ENCODE assay signal across 7 cellular contexts in the genomic region with DNA sequence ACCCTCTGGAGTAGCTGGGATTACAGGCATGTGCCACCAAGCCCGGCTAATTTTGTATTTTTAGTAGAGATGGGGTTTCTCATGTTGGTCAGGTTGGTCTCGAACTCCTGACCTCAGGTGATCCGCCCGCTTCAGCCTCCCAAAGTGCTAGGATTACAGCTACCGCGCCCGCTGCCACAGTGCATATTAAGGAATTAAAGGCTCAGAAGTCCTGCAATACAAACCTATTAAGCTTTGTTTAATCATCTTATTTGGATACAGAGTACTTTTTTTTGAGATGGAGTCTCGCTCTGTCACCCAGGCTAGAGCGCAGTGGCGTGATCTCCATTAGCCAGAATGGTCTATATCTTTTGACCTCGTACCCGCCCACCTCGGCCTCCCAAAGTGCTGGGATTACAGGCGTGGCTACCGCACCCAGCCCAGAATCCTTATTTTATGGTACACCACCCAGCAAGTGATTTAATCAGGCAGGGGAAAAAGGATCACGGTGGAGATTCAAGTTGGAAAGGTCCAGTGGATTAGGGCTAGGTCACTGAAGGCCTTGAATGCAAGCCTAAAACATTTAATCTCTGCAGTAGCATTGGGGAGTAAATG. TPM values are rescaled to one million over a fixed set of nuclear protein-coding genes. Genes with fewer than 3 reads are reported as not detected.
DNase-seq lines count a peak whose midpoint lies in the region; ATAC-seq and TF ChIP-seq lines count a peak whose summit lies in the region.
"Not testable (repeated sequence)": the region's sequence is repeated elsewhere in the genome, so short reads cannot be mapped to it uniquely, and the experiment has no call there.

No MANE protein-coding gene starts in this region.

- POLR2A ChIA-PET in HEK293 (lab: Yijun Ruan, JAX), result not testable (repeated sequence)
- POLR2A ChIA-PET in PC-9 (lab: Charles Lee; ENCODE audit: unreplicated experiment), result interaction anchor here (0.7 kb wide), 1 partner anchor 9 kb away, joined by 3 read pairs; no protein-coding TSS in a partner anchor

- peaks cover 19% of the 10 kb centered on the region for H3F3A ChIP-seq in PC-9 (ENCODE audit: insufficient read depth, low read depth)

- H3K36me3 ChIP-seq in HEK293 (ENCODE audit: control insufficient read depth in 2 of 2, insufficient read depth in 1 of 2, low read length in 2 of 2); hepatocyte (replicated peaks; ENCODE audit: insufficient read depth, low read depth): not testable (repeated sequence)
- peaks cover 15% of the 10 kb centered on the region; the same call in 1 of the 2 replicates for H3K36me3 ChIP-seq in PC-9 (ENCODE audit: low read depth)
- peaks cover 0 to 23% (median 3%) of the 10 kb centered on the region in 4 donors for H3K36me3 ChIP-seq in stomach

- H3K79me2 ChIP-seq in PC-9 (ENCODE audit: low read depth), result peaks cover 57% of the 10 kb centered on the region
- peaks cover 27% of the 10 kb centered on the region for H3K79me2 ChIP-seq in hepatocyte

- not testable (repeated sequence) for H3K4me1 ChIP-seq in HEK293 (ENCODE audit: control insufficient read depth, insufficient read depth, low read length)
- peaks cover 49% of the 10 kb centered on the region for H3K4me1 ChIP-seq in PC-9 (replicated peaks; ENCODE audit: insufficient read depth)
- peaks cover 38% of the 10 kb centered on the region for H3K4me1 ChIP-seq in hepatocyte (ENCODE audit: insufficient read depth)
- peaks cover 8 to 60% (median 42%) of the 10 kb centered on the region in 4 donors for H3K4me1 ChIP-seq in stomach

- H3K4me3 Mint-ChIP-seq in Calu3 (ENCODE audit: low read depth, unreplicated experiment); activated T-cell treated with anti-CD3 and anti-CD28 coated beads, Interleukin-2, amount 50 U/mL, for 72 hours; nephron progenitor cell: not testable (repeated sequence)

- intact Hi-C loops in Calu3 (cut with micrococcal nuclease; ENCODE audit: unreplicated experiment); PC-9 (cut with micrococcal nuclease; ENCODE audit: unreplicated experiment); stomach (cut with DNase I; ENCODE audit: low total_unique reads): not testable (repeated sequence)

- not testable (repeated sequence) for H3K9me3 ChIP-seq in HEK293 (ENCODE audit: control insufficient read depth, insufficient read depth, low read depth, low read length); PC-9 (ENCODE audit: insufficient read depth, low read depth); hepatocyte (ENCODE audit: low read depth); stomach

- H3K27me3 Mint-ChIP-seq in Calu3 (ENCODE audit: unreplicated experiment); activated T-cell treated with anti-CD3 and anti-CD28 coated beads, Interleukin-2, amount 50 U/mL, for 72 hours (ENCODE audit: low read depth); nephron progenitor cell (ENCODE audit: low read depth, poor library complexity): not testable (repeated sequence)

- H3K9me2 ChIP-seq in PC-9 (ENCODE audit: insufficient read depth); hepatocyte (replicated peaks; ENCODE audit: insufficient read depth): not testable (repeated sequence)

- H3K4me2 ChIP-seq in PC-9, result 0 out of 2 replicates have a peak overlapping the region, but pooled peaks have one; percentile 55
- not testable (repeated sequence) for H3K4me2 ChIP-seq in hepatocyte

- not testable (repeated sequence) for TF ChIP-seq EP300 in stomach (IDR thresholded peaks at IDR 0.05)

- not testable (repeated sequence) for H3K9me3 Mint-ChIP-seq in Calu3 (ENCODE audit: low read depth, unreplicated experiment); activated T-cell treated with anti-CD3 and anti-CD28 coated beads, Interleukin-2, amount 50 U/mL, for 72 hours; nephron progenitor cell

- H3K4me3 ChIP-seq in HEK293 (ENCODE audit: low read depth, low read length); PC-9; hepatocyte; stomach: not testable (repeated sequence)

- not testable (repeated sequence) for ATAC-seq in activated T-cell treated with anti-CD3 and anti-CD28 coated beads, Interleukin-2, amount 50 U/mL, for 72 hours (replicated peaks in 1 of 2)

- peaks cover 51% of the 10 kb centered on the region for H3K36me3 Mint-ChIP-seq in Calu3 (ENCODE audit: insufficient read depth, unreplicated experiment)
- H3K36me3 Mint-ChIP-seq in activated T-cell treated with anti-CD3 and anti-CD28 coated beads, Interleukin-2, amount 50 U/mL, for 72 hours (ENCODE audit: insufficient read depth in 2 of 2), result not testable (repeated sequence)
- peaks cover 48% of the 10 kb centered on the region for H3K36me3 Mint-ChIP-seq in nephron progenitor cell (ENCODE audit: low read depth)

- not testable (repeated sequence) for H4K20me1 ChIP-seq in PC-9 (ENCODE audit: insufficient read depth); hepatocyte (ENCODE audit: insufficient read depth, poor library complexity, severe bottlenecking)

- CTCF ChIA-PET in Calu3 (lab: Charles Lee), result interaction anchor here (0.6 kb wide), 1 partner anchor 20 kb away, joined by 3 read pairs; no protein-coding TSS in a partner anchor
- CTCF ChIA-PET in HEK293 (lab: Yijun Ruan, JAX), result interaction anchor here (0.5 to 0.6 kb wide), 3 partner anchors 21 to 195 kb away, joined by 3 to 6 read pairs (median 3); no protein-coding TSS in a partner anchor
- CTCF ChIA-PET in PC-9 (lab: Charles Lee), result not testable (repeated sequence)

- BruUV-seq in Calu3 (replicated peaks; lab: Mats Ljungman, UMichigan); PC-9 (replicated peaks; lab: Mats Ljungman, UMichigan): not testable (repeated sequence)

- not testable (repeated sequence) for TF ChIP-seq POLR2A in stomach (IDR thresholded peaks at IDR 0.05)

- 93% methylated on average over 16 of the region's 16 CpGs for WGBS in hepatocyte (ENCODE audit: low lambda C conversion rate, missing lambda C conversion rate)
- WGBS in stomach, 5 donors, result 83 to 91% (median 87%) methylated on average over 16 of the region's 16 CpGs

- H3K27ac Mint-ChIP-seq in Calu3 (ENCODE audit: unreplicated experiment) (peak overlapping the region; percentile 66), nephron progenitor cell (peak overlapping the region; percentile 21)
- H3K27ac Mint-ChIP-seq in activated T-cell treated with anti-CD3 and anti-CD28 coated beads, Interleukin-2, amount 50 U/mL, for 72 hours, result peak overlapping the region; percentile 21

- TF ChIP-seq CTCF in Calu3 (IDR thresholded peaks at IDR 0.05; ENCODE audit: unreplicated experiment); HEK293 (tag by site-specific recombination; IDR thresholded peaks at IDR 0.05); PC-9 (conservative IDR thresholded peaks at IDR 0.05); hepatocyte (IDR thresholded peaks at IDR 0.05; ENCODE audit: poor library complexity); nephron progenitor cell (IDR thresholded peaks at IDR 0.05); stomach (IDR thresholded peaks at IDR 0.05): not testable (repeated sequence)

- not testable (repeated sequence) for H3K27me3 ChIP-seq in PC-9 (ENCODE audit: insufficient read depth, low read depth); hepatocyte; stomach

- H3K27ac ChIP-seq in HEK293 (ENCODE audit: extremely low read depth, low read depth, low read length); PC-9: not testable (repeated sequence)
- H3K27ac ChIP-seq in hepatocyte, result peak overlapping the region; percentile 53
- H3K27ac ChIP-seq in stomach, result peak overlapping the region; percentile 52 to 71 (median 59)

- H2AFZ ChIP-seq in PC-9, hepatocyte: not testable (repeated sequence)

- H3K4me1 Mint-ChIP-seq in Calu3 (ENCODE audit: low read depth, unreplicated experiment), result peaks cover 59% of the 10 kb centered on the region
- peaks cover 17% of the 10 kb centered on the region for H3K4me1 Mint-ChIP-seq in activated T-cell treated with anti-CD3 and anti-CD28 coated beads, Interleukin-2, amount 50 U/mL, for 72 hours (ENCODE audit: low read depth)
- peaks cover 25% of the 10 kb centered on the region for H3K4me1 Mint-ChIP-seq in nephron progenitor cell

- DNase-seq in Calu3; PC-9; activated T-cell treated with anti-CD3 and anti-CD28 coated beads, Interleukin-2, amount 50 U/mL, for 72 hours; hepatocyte (ENCODE audit: low spot score); nephron progenitor cell; stomach: not testable (repeated sequence)

TF ChIP-seq in HEK293, 187 proteins besides CTCF, POLR2A, EP300 and RAD21:
- peak; percentile 87 for TF ChIP-seq KLF1 (tag by site-specific recombination; IDR thresholded peaks at IDR 0.05)

RNA-seq across cellular contexts. Expression of a gene that starts 21.3 kb away (rescaled TPM):
- total RNA-seq in Calu3 (2022) (56.5 and 79.4 TPM in 2 replicates), PC-9 (2021) (7.8 and 13.5 TPM in 2 replicates), hepatocyte (25.6 and 37.3 TPM in 2 replicates), stomach (10 to 100 TPM in 4 of 5 donors, 1 to 10 TPM in 1; 5.8 to 45.2 (median 19.7) TPM)
- 10 to 100 TPM; 31.2 to 36.4 TPM for total RNA-seq in activated T-cell treated with anti-CD3 and anti-CD28 coated beads, Interleukin-2, amount 50 U/mL, for 72 hours
- polyA plus RNA-seq in hepatocyte (21.1 and 25.4 TPM in 2 replicates), stomach (10 to 100 TPM in 1 of 3 donors, 1 to 10 TPM in 2; 4.8 to 14.4 (median 6.6) TPM)
